15 cellular contexts compared by ENCODE assay signal in genomic region chr19:55068803-55069136, GRCh38. TPM values are rescaled to one million over a fixed set of nuclear protein-coding genes. Genes with fewer than 3 reads are reported as not detected.
A peak's percentile ranks its signal among the peaks of the same experiment; 100 is the strongest.
DNase-seq lines count a peak whose midpoint lies in the region; ATAC-seq, FAIRE-seq and TF ChIP-seq lines count a peak whose summit lies in the region.
"Had no signal": no experiment of that assay in that cellular context is flagged by ENCODE, and none has a peak within 500 bp of the region (broad histone marks: within the 10 kb centered on the region; RNA-seq: fewer than 3 reads in every experiment).

No MANE protein-coding gene starts in this region.

- TF ChIP-seq EP300 in A549 (IDR thresholded peaks at IDR 0.05) = no peak

- peak overlapping the region; percentile 50 to 74 for H3K27ac ChIP-seq in A549
- no peak overlapping the region for H3K27ac ChIP-seq in OCI-LY1 (ENCODE audit: low read depth, low read length, poor library complexity, severe bottlenecking)
- no peak overlapping the region for H3K27ac ChIP-seq in neural progenitor cell

- no peak; a peak in 1 of 6 replicates for ATAC-seq in A549

- H3K79me2 ChIP-seq in OCI-LY1 (ENCODE audit: insufficient read depth, low read length) (no peaks in the 10 kb centered on the region), neural progenitor cell (ENCODE audit: low read depth) (no peaks in the 10 kb centered on the region)

- CTCF ChIA-PET in A549 (lab: Yijun Ruan, JAX) = interaction anchor here (1.1 to 1.9 kb wide), 2 partner anchors 20 to 187 kb away, joined by 3 to 11 read pairs; no protein-coding TSS in a partner anchor

- peaks cover 8% of the 10 kb centered on the region for H3K4me1 Mint-ChIP-seq in neural progenitor cell

- H3K9me2 ChIP-seq in OCI-LY1 (ENCODE audit: low read depth, low read length) = no peaks in the 10 kb centered on the region

- no peak overlapping the region for H3K27ac Mint-ChIP-seq in neural progenitor cell
- H3K27ac Mint-ChIP-seq: activated naive CD4-positive, alpha-beta T cell treated with anti-CD3 and anti-CD28 coated beads for 36 hours had no signal

- POLR2A ChIA-PET in A549 (lab: Yijun Ruan, JAX) = interaction anchor here (0.6 to 1.3 kb wide), 3 partner anchors 12 to 182 kb away, joined by 3 to 6 read pairs (median 5); no protein-coding TSS in a partner anchor

- FAIRE-seq in A549 (lab: Jason Lieb, UNC) = no peak
- FAIRE-seq: GM12878, kidney had no signal

- H3K4me3 ChIP-seq in A549 (peak overlapping the region; percentile 43), OCI-LY1 (ENCODE audit: low read depth, low read length, poor library complexity, severe bottlenecking) (peak overlapping the region; percentile 47), endocrine pancreas (ENCODE audit: control insufficient read depth, insufficient read depth, low read length) (no peak overlapping the region), neural progenitor cell (peak overlapping the region; percentile 28)
- H3K4me3 ChIP-seq: GM12878 had no signal

- H3K4me2 ChIP-seq in A549 (peak overlapping the region; percentile 96), OCI-LY1 (ENCODE audit: low read length) (peak overlapping the region; percentile 63), neural progenitor cell (peak overlapping the region; percentile 55)

- H3F3A ChIP-seq in OCI-LY1 (ENCODE audit: insufficient read depth, low read length) (no peaks in the 10 kb centered on the region), neural progenitor cell (ENCODE audit: low read depth) (peaks cover 10% of the 10 kb centered on the region)

- TF ChIP-seq RAD21 in A549 (conservative IDR thresholded peaks at IDR 0.05 in 1 of 2, IDR thresholded peaks at IDR 0.05 in 1 of 2) = no peak

- H3K27me3 Mint-ChIP-seq in neural progenitor cell (ENCODE audit: insufficient read depth, low read depth) = peaks cover 63% of the 10 kb centered on the region

- TF ChIP-seq CTCF in A549 (IDR thresholded peaks at IDR 0.05) (no peak), OCI-LY1 (IDR thresholded peaks at IDR 0.05; ENCODE audit: low read length) (no peak), neural progenitor cell (IDR thresholded peaks at IDR 0.05) (no peak)

- H3K4me3 Mint-ChIP-seq in neural progenitor cell = no peak overlapping the region
- H3K4me3 Mint-ChIP-seq: activated naive CD4-positive, alpha-beta T cell treated with anti-CD3 and anti-CD28 coated beads for 36 hours had no signal

- no peaks in the 10 kb centered on the region for H3K9me3 ChIP-seq in A549
- no peaks in the 10 kb centered on the region for H3K9me3 ChIP-seq in OCI-LY1 (ENCODE audit: low read length)
- no peaks in the 10 kb centered on the region for H3K9me3 ChIP-seq in endocrine pancreas (ENCODE audit: control insufficient read depth, low read length)
- no peaks in the 10 kb centered on the region for H3K9me3 ChIP-seq in neural progenitor cell (ENCODE audit: low read depth)

- TF ChIP-seq POLR2A in A549 (IDR thresholded peaks at IDR 0.05; ENCODE audit: low read length) = no peak

- H4K20me1 ChIP-seq in OCI-LY1 (ENCODE audit: insufficient read depth, low read length) = no peaks in the 10 kb centered on the region
- peaks cover 5% of the 10 kb centered on the region for H4K20me1 ChIP-seq in neural progenitor cell (ENCODE audit: low read depth)

- no peaks in the 10 kb centered on the region for H3K36me3 Mint-ChIP-seq in neural progenitor cell

- WGBS in A549 (ENCODE audit: missing lambda C conversion rate) = 17% methylated on average over 6 of the region's 6 CpGs

- H2AFZ ChIP-seq in OCI-LY1 (ENCODE audit: low read length) (no peak overlapping the region), neural progenitor cell (replicated peaks) (no peak overlapping the region)

- peaks cover 6% of the 10 kb centered on the region for H3K9me3 Mint-ChIP-seq in neural progenitor cell
- H3K9me3 Mint-ChIP-seq: activated naive CD4-positive, alpha-beta T cell treated with anti-CD3 and anti-CD28 coated beads for 36 hours had no signal

- DNase-seq in A549 (ENCODE audit: low read depth in 1 of 2, low spot score in 1 of 2) = no peak
- no peak for DNase-seq in neural progenitor cell (ENCODE audit: low spot score)
- no peak for DNase-seq in C1 segment of cervical spinal cord (lab: John Stamatoyannopoulos, UW)
- DNase-seq in cerebellar nuclear complex (lab: John Stamatoyannopoulos, UW) = no peak
- DNase-seq in D341Med (ENCODE audit: low spot score) = no peak
- no peak for DNase-seq in SW480 (ENCODE audit: low spot score)
- DNase-seq: activated naive CD4-positive, alpha-beta T cell treated with anti-CD3 and anti-CD28 coated beads for 36 hours; naive thymus-derived CD8-positive, alpha-beta T cell; NCI-H524 treated with DMSO at 0.1 percent for 48 hours; stimulated activated CD4-positive, alpha-beta T cell treated with anti-CD3 and anti-CD28 coated beads, Interleukin-12 subunit alpha, Interleukin-12 subunit beta, amount 100 ng/mL, for 4 hours had no signal

- H3K36me3 ChIP-seq in OCI-LY1 (ENCODE audit: insufficient read depth, low read length) (no peaks in the 10 kb centered on the region), endocrine pancreas (ENCODE audit: control insufficient read depth, insufficient read depth, low read length) (no peaks in the 10 kb centered on the region), neural progenitor cell (no peaks in the 10 kb centered on the region)

- H3K9ac ChIP-seq in OCI-LY1 (ENCODE audit: low read length) (no peak overlapping the region), endocrine pancreas (ENCODE audit: control insufficient read depth, insufficient read depth, low read length) (peak overlapping the region; percentile 47), neural progenitor cell (no peak overlapping the region)

- H3K4me1 ChIP-seq in A549 = peaks cover 27% of the 10 kb centered on the region
- H3K4me1 ChIP-seq in OCI-LY1 (ENCODE audit: insufficient read depth, low read length, severe bottlenecking) = peaks cover 8% of the 10 kb centered on the region
- H3K4me1 ChIP-seq in endocrine pancreas (ENCODE audit: control insufficient read depth, insufficient read depth, low read length) = no peaks in the 10 kb centered on the region
- peaks cover 7% of the 10 kb centered on the region for H3K4me1 ChIP-seq in neural progenitor cell

- no peaks in the 10 kb centered on the region; the same call in 1 of the 2 replicates for H3K27me3 ChIP-seq in OCI-LY1 (ENCODE audit: insufficient read depth, low read length)
- no peaks in the 10 kb centered on the region for H3K27me3 ChIP-seq in endocrine pancreas (ENCODE audit: control insufficient read depth, insufficient read depth, low read length)
- peaks cover 100% of the 10 kb centered on the region for H3K27me3 ChIP-seq in neural progenitor cell

TF ChIP-seq in A549, 52 proteins besides CTCF, POLR2A, EP300 and RAD21 (continues in another document):
- no peak for TF ChIP-seq JUNB (IDR thresholded peaks at IDR 0.05)
- TF ChIP-seq HOXB5 (CRISPR knock-in tag; IDR thresholded peaks at IDR 0.05) = no peak
- no peak for TF ChIP-seq NFE2L2 (conservative IDR thresholded peaks at IDR 0.05; ENCODE audit: low read length)
- TF ChIP-seq, protein P1, sequence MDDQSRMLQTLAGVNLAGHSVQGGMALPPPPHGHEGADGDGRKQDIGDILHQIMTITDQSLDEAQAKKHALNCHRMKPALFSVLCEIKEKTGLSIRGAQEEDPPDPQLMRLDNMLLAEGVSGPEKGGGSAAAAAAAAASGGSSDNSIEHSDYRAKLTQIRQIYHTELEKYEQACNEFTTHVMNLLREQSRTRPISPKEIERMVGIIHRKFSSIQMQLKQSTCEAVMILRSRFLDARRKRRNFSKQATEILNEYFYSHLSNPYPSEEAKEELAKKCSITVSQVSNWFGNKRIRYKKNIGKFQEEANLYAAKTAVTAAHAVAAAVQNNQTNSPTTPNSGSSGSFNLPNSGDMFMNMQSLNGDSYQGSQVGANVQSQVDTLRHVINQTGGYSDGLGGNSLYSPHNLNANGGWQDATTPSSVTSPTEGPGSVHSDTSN (IDR thresholded peaks at IDR 0.05) = no peak

RNA-seq across cellular contexts. Expression of gene RDH13, which starts 5.8 kb away (rescaled TPM):
- polyA plus RNA-seq in A549 (2011; rRNA removed) = 10.6 and 10.7 TPM in 2 replicates
- 14.8 and 17.3 TPM in 2 replicates for polyA plus RNA-seq in A549 (2012; cell fraction: cytosol; rRNA removed)
- polyA plus RNA-seq in A549 (2012; cell fraction: nucleus; rRNA removed) = 30.0 and 32.8 TPM in 2 replicates
- 11.3 to 13.0 TPM (median 12.8 TPM) in 3 replicates for polyA plus RNA-seq in A549 (2017; fragmentation: RNase III; extraction: RNeasy Plus Mini Kit Qiagen cat#74134 plus additional on column Dnase treatment)
- polyA minus RNA-seq in A549 (2011; rRNA and poly(A)+ RNA removed) = 22.1 and 29.9 TPM in 2 replicates
- 9.0 and 9.4 TPM in 2 replicates for total RNA-seq in neural progenitor cell (ENCODE audit: low replicate concordance)

RNA-seq across cellular contexts. Expression of gene EPS8L1, which starts 6.9 kb away (rescaled TPM):
- polyA plus RNA-seq in A549 (2011; rRNA removed) (3.8 and 5.3 TPM in 2 replicates), A549 (2017; fragmentation: RNase III; extraction: RNeasy Plus Mini Kit Qiagen cat#74134 plus additional on column Dnase treatment) (3.5 to 3.8 TPM (median 3.7 TPM) in 3 replicates)
- polyA plus RNA-seq in A549 (2012; cell fraction: cytosol; rRNA removed) = 4.5 and 6.0 TPM in 2 replicates
- 12.4 and 13.7 TPM in 2 replicates for polyA plus RNA-seq in A549 (2012; cell fraction: nucleus; rRNA removed)
- 2.4 and 3.8 TPM in 2 replicates for polyA minus RNA-seq in A549 (2011; rRNA and poly(A)+ RNA removed)
- total RNA-seq in neural progenitor cell (ENCODE audit: low replicate concordance) = 7.0 and 17.5 TPM in 2 replicates

RNA-seq across cellular contexts. Expression of gene GP6, which starts 30.7 kb away (rescaled TPM):
- polyA plus RNA-seq in A549 (2011; rRNA removed) (0.08 and 0.17 TPM in 2 replicates), A549 (2017; fragmentation: RNase III; extraction: RNeasy Plus Mini Kit Qiagen cat#74134 plus additional on column Dnase treatment) (0.08 to 0.12 TPM in 2 of 3 replicates, not detected in the other)
- polyA plus RNA-seq in A549 (2012; cell fraction: cytosol; rRNA removed) = 0.07 and 0.25 TPM in 2 replicates
- 0.54 and 0.87 TPM in 2 replicates for polyA plus RNA-seq in A549 (2012; cell fraction: nucleus; rRNA removed)
- polyA minus RNA-seq in A549 (2011; rRNA and poly(A)+ RNA removed) = 0.24 TPM in 1 of 2 replicates, not detected in the other
- total RNA-seq in neural progenitor cell (ENCODE audit: low replicate concordance) = not detected in 2 replicates
- total RNA-seq: activated CD8-positive, alpha-beta memory T cell treated with anti-CD3 and anti-CD28 coated beads for 36 hours; activated naive CD4-positive, alpha-beta T cell treated with anti-CD3 and anti-CD28 coated beads for 36 hours; GM12878 had no signal
- polyA plus RNA-seq: GM12878 had no signal

RNA-seq across cellular contexts. Expression of gene PPP1R12C, which starts 48.7 kb away (rescaled TPM):
- polyA plus RNA-seq in A549 (2011; rRNA removed) = 18.0 and 22.0 TPM in 2 replicates
- 64.3 and 73.9 TPM in 2 replicates for polyA plus RNA-seq in A549 (2012; cell fraction: cytosol; rRNA removed)
- polyA plus RNA-seq in A549 (2012; cell fraction: nucleus; rRNA removed) = 423 and 463 TPM in 2 replicates
- 62.1 to 70.3 TPM (median 70.2 TPM) in 3 replicates for polyA plus RNA-seq in A549 (2017; fragmentation: RNase III; extraction: RNeasy Plus Mini Kit Qiagen cat#74134 plus additional on column Dnase treatment)
- 19.0 and 20.4 TPM in 2 replicates for polyA minus RNA-seq in A549 (2011; rRNA and poly(A)+ RNA removed)
- total RNA-seq in neural progenitor cell (ENCODE audit: low replicate concordance) = 21.8 and 62.7 TPM in 2 replicates

Comparison
In these comparisons a context has a peak if more than half of its experiments do, and no peak if none do; other contexts are left out.
1. H3K27ac ChIP-seq: peak in A549 (2 of 2); none in OCI-LY1 (single experiment) and neural progenitor cell (single experiment).
2. Peak in every context shown above with its lines, with median percentiles within 50 percentile points of each other: H3K4me2 ChIP-seq.